1 cellular context compared by ENCODE assay signal in genomic region chrX:69109706-69110635, GRCh38.
A peak's percentile ranks its signal among the peaks of the same experiment; 100 is the strongest.
TF ChIP-seq lines count a peak whose summit lies in the region.

No MANE protein-coding gene starts in this region.

TF ChIP-seq in IMR-90, 13 proteins besides CTCF, POLR2A, EP300 and RAD21 (continued from another document):
- TF ChIP-seq NFE2L2 (IDR thresholded peaks at IDR 0.05; ENCODE audit: low read depth, low read length) (no peak), FOS (IDR thresholded peaks at IDR 0.05; ENCODE audit: low read depth, low read length) (peak; percentile 41; the same call in 1 of the 2 replicates), USF2 (IDR thresholded peaks at IDR 0.05; ENCODE audit: low read depth, low read length) (no peak)
TF ChIP-seq in IMR-90: peak in this region for 1.
